ENCODE assay signal across 15 cellular contexts in genomic region chr2:164719996-164720941, GRCh38.
DNase-seq lines count a peak whose midpoint lies in the region; ATAC-seq and TF ChIP-seq lines count a peak whose summit lies in the region.
"Had no signal": no experiment of that assay in that cellular context is flagged by ENCODE, and none has a peak within 500 bp of the region (broad histone marks: within the 10 kb centered on the region; RNA-seq: fewer than 3 reads in every experiment).

No MANE protein-coding gene starts in this region.

- H3K36me3 Mint-ChIP-seq in GM23338 (ENCODE audit: low read depth) (no peaks in the 10 kb centered on the region), Calu3 (ENCODE audit: insufficient read depth, unreplicated experiment) (peaks cover 6% of the 10 kb centered on the region)

- no peak overlapping the region for H3K4ac ChIP-seq in trophoblast cell (ENCODE audit: low read depth, low read length)

- no peak overlapping the region for H2AFZ ChIP-seq in GM23338
- H2AFZ ChIP-seq in trophoblast cell (ENCODE audit: insufficient read depth, low read length, poor library complexity), result no peak overlapping the region

- H3K27me3 Mint-ChIP-seq in GM23338 (ENCODE audit: insufficient read depth, low read depth, poor library complexity) (no peaks in the 10 kb centered on the region), Calu3 (ENCODE audit: unreplicated experiment) (no peaks in the 10 kb centered on the region)
- H3K27me3 Mint-ChIP-seq: activated CD4-positive, alpha-beta T cell treated with anti-CD3 and anti-CD28 coated beads, Interleukin-2, amount 10 ng/mL, durations not matched to agents 7 days and 5 days had no signal

- no peak overlapping the region for H3K18ac ChIP-seq in trophoblast cell (ENCODE audit: low read length)

- no TSS peak for BruUV-seq in Calu3 (replicated peaks; lab: Mats Ljungman, UMichigan)

- ATAC-seq in GM23338 (no peak), HG03460 (IDR thresholded peaks at IDR 0.05; ENCODE audit: unreplicated experiment) (no peak)
- ATAC-seq: GM12878 had no signal

- H3K4me2 ChIP-seq in GM23338 (no peak overlapping the region), trophoblast cell (ENCODE audit: low read length) (no peak overlapping the region)

- H3K9me3 ChIP-seq in trophoblast cell (ENCODE audit: insufficient read depth, low read depth, low read length), result no peaks in the 10 kb centered on the region
- H3K9me3 ChIP-seq: ascending aorta had no signal

- H3K27ac ChIP-seq in GM23338 (ENCODE audit: low read depth) (no peak overlapping the region), trophoblast cell (ENCODE audit: low read depth, low read length) (peak overlapping the region; percentile 90)
- H3K27ac ChIP-seq: ascending aorta had no signal

- H3K14ac ChIP-seq in trophoblast cell (ENCODE audit: low read length), result no peak overlapping the region

- no CpG with 5 or more reads among the region's 3 CpGs for WGBS in trophoblast cell (ENCODE audit: extremely low coverage, insufficient coverage, insufficient read length)

- peaks cover 2% of the 10 kb centered on the region; the same call in 1 of the 3 replicates for H3K4me1 Mint-ChIP-seq in GM23338
- H3K4me1 Mint-ChIP-seq in Calu3 (ENCODE audit: low read depth, unreplicated experiment), result peaks cover 9% of the 10 kb centered on the region
- H3K4me1 Mint-ChIP-seq: activated CD4-positive, alpha-beta T cell treated with anti-CD3 and anti-CD28 coated beads, Interleukin-2, amount 10 ng/mL, durations not matched to agents 7 days and 5 days had no signal

- intact Hi-C loops in Calu3 (cut with micrococcal nuclease; ENCODE audit: unreplicated experiment), result loop anchor here (5.0 kb wide), 1 partner anchor 118 kb away; no protein-coding TSS in a partner anchor

- TF ChIP-seq CTCF in GM23338 (conservative IDR thresholded peaks at IDR 0.05; ENCODE audit: low read depth in 2 of 2) (no peak), astrocyte of the spinal cord (IDR thresholded peaks at IDR 0.05; ENCODE audit: low read depth, low read length) (no peak), Calu3 (IDR thresholded peaks at IDR 0.05; ENCODE audit: unreplicated experiment) (no peak)

- no peaks in the 10 kb centered on the region for H3F3A ChIP-seq in GM23338 (replicated peaks; ENCODE audit: low read depth)

- H2BK5ac ChIP-seq in trophoblast cell (ENCODE audit: low read depth, low read length, poor library complexity), result peak overlapping the region; percentile 86

- H3K36me3 ChIP-seq in GM23338 (ENCODE audit: insufficient read depth), result no peaks in the 10 kb centered on the region
- H3K36me3 ChIP-seq in trophoblast cell (ENCODE audit: control insufficient read depth in 1 of 2, insufficient read depth in 2 of 2, low read length in 2 of 2), result peaks cover 0 to 4% of the 10 kb centered on the region in 2 experiments
- H3K36me3 ChIP-seq: ascending aorta had no signal

- no peaks in the 10 kb centered on the region for H4K20me1 ChIP-seq in GM23338 (replicated peaks; ENCODE audit: insufficient read depth)

- H3K4me3 Mint-ChIP-seq in GM23338 (no peak overlapping the region), Calu3 (ENCODE audit: low read depth, unreplicated experiment) (no peak overlapping the region)
- H3K4me3 Mint-ChIP-seq: activated CD4-positive, alpha-beta T cell treated with anti-CD3 and anti-CD28 coated beads, Interleukin-2, amount 10 ng/mL, durations not matched to agents 7 days and 5 days; activated T-helper 1 cell treated with anti-CD3 and anti-CD28 coated beads, Interleukin-12 subunit alpha, Interleukin-12 subunit beta, Interleukin-2, Interleukin-4 antibody, amounts not matched to agents 30 ng/mL and 10 ng/mL and 1 ng/mL, durations not matched to agents 14 hours and 24 hours and 36 hours had no signal

- H3K4me1 ChIP-seq in GM23338 (ENCODE audit: insufficient read depth) (no peaks in the 10 kb centered on the region), trophoblast cell (ENCODE audit: control insufficient read depth in 1 of 2, insufficient read depth in 2 of 2, low read length in 2 of 2) (peaks cover 2 to 5% of the 10 kb centered on the region in 2 experiments)

- no peaks in the 10 kb centered on the region for H3K27me3 ChIP-seq in GM23338 (ENCODE audit: insufficient read depth)
- H3K27me3 ChIP-seq in trophoblast cell (ENCODE audit: insufficient read depth, low read length), result no peaks in the 10 kb centered on the region
- H3K27me3 ChIP-seq: ascending aorta had no signal

- H4K8ac ChIP-seq in trophoblast cell (ENCODE audit: low read depth, low read length), result no peak overlapping the region

- no peak overlapping the region for H2BK120ac ChIP-seq in trophoblast cell (ENCODE audit: insufficient read depth, low read length, poor library complexity)

- DNase-seq in GM23338 (ENCODE audit: low spot score) (no peak), astrocyte of the spinal cord (ENCODE audit: low read depth, low spot score) (peak; percentile 67), glomerular visceral epithelial cell (ENCODE audit: extremely low spot score) (peak; percentile 84), trophoblast cell (no peak), Calu3 (no peak), putamen (ENCODE audit: low spot score) (no peak)
- no peak for DNase-seq in stimulated activated CD4-positive, alpha-beta T cell treated with anti-CD3 and anti-CD28 coated beads, Interleukin-15, amount 100 ng/mL, for 24 hours
- DNase-seq: activated CD4-positive, alpha-beta T cell treated with anti-CD3 and anti-CD28 coated beads, Interleukin-2, amount 10 ng/mL, durations not matched to agents 7 days and 5 days; NCI-H2029; NCI-H82; stimulated activated CD4-positive, alpha-beta T cell treated with anti-CD3 and anti-CD28 coated beads, Interleukin-2, amount 100 ng/mL, for 48 hours had no signal

- H3K9ac ChIP-seq in trophoblast cell (ENCODE audit: low read length), result no peak overlapping the region

- H4K91ac ChIP-seq in trophoblast cell (ENCODE audit: low read depth, low read length), result no peak overlapping the region

- no peaks in the 10 kb centered on the region for H3K79me2 ChIP-seq in GM23338 (replicated peaks; ENCODE audit: insufficient read depth)
- H3K79me2 ChIP-seq in trophoblast cell (ENCODE audit: control insufficient read depth, insufficient read depth, low read length, poor library complexity), result no peaks in the 10 kb centered on the region

- H2AK5ac ChIP-seq in trophoblast cell (ENCODE audit: low read length), result no peak overlapping the region

- 0 out of 2 replicates have a peak overlapping the region, but pooled peaks have one; percentile 56 for H3K27ac Mint-ChIP-seq in GM23338
- H3K27ac Mint-ChIP-seq in Calu3 (ENCODE audit: unreplicated experiment), result no peak overlapping the region
- H3K27ac Mint-ChIP-seq: activated CD4-positive, alpha-beta T cell treated with anti-CD3 and anti-CD28 coated beads, Interleukin-2, amount 10 ng/mL, durations not matched to agents 7 days and 5 days; activated T-helper 1 cell treated with anti-CD3 and anti-CD28 coated beads, Interleukin-12 subunit alpha, Interleukin-12 subunit beta, Interleukin-2, Interleukin-4 antibody, amounts not matched to agents 30 ng/mL and 10 ng/mL and 1 ng/mL, durations not matched to agents 14 hours and 24 hours and 36 hours had no signal

- H3K4me3 ChIP-seq in GM23338, result no peak overlapping the region
- no peak overlapping the region for H3K4me3 ChIP-seq in astrocyte of the spinal cord (ENCODE audit: low read depth, low read length)
- no peak overlapping the region for H3K4me3 ChIP-seq in trophoblast cell (ENCODE audit: low read depth, low read length)
- H3K4me3 ChIP-seq: ascending aorta, GM12878 had no signal

- no peak overlapping the region for H2BK12ac ChIP-seq in trophoblast cell (ENCODE audit: low read length)

- H3K23ac ChIP-seq in trophoblast cell (ENCODE audit: low read length), result no peak overlapping the region

- in situ Hi-C loops in astrocyte of the spinal cord (cut with HindIII; ENCODE audit: low sequenced_read_pairs), result no loop called here

- no peak overlapping the region for H4K12ac ChIP-seq in trophoblast cell (ENCODE audit: low read depth, low read length)

- no peaks in the 10 kb centered on the region for H3K9me2 ChIP-seq in GM23338 (ENCODE audit: insufficient read depth)

- CTCF ChIA-PET in Calu3 (lab: Charles Lee), result no interaction called here

- H3K9me3 Mint-ChIP-seq in GM23338, result no peaks in the 10 kb centered on the region
- no peaks in the 10 kb centered on the region for H3K9me3 Mint-ChIP-seq in Calu3 (ENCODE audit: low read depth, unreplicated experiment)
- H3K9me3 Mint-ChIP-seq: activated CD4-positive, alpha-beta T cell treated with anti-CD3 and anti-CD28 coated beads, Interleukin-2, amount 10 ng/mL, durations not matched to agents 7 days and 5 days; activated T-helper 1 cell treated with anti-CD3 and anti-CD28 coated beads, Interleukin-12 subunit alpha, Interleukin-12 subunit beta, Interleukin-2, Interleukin-4 antibody, amounts not matched to agents 30 ng/mL and 10 ng/mL and 1 ng/mL, durations not matched to agents 14 hours and 24 hours and 36 hours had no signal

- H3K79me1 ChIP-seq in trophoblast cell (ENCODE audit: low read length), result peaks cover 8% of the 10 kb centered on the region

TF ChIP-seq in GM23338, 12 proteins besides CTCF, POLR2A, EP300 and RAD21 (continues in another document):
- TF ChIP-seq REST (IDR thresholded peaks at IDR 0.05; ENCODE audit: unreplicated experiment), result no peak

Comparison
In these comparisons a context has a peak if more than half of its experiments do, and no peak if none do; other contexts are left out.
1. DNase-seq: peak in astrocyte of the spinal cord (single experiment) and glomerular visceral epithelial cell (single experiment); none in GM23338 (single experiment), trophoblast cell (0 of 2), Calu3 (single experiment), stimulated activated CD4-positive, alpha-beta T cell treated with anti-CD3 and anti-CD28 coated beads, Interleukin-15, amount 100 ng/mL, for 24 hours (single experiment) and putamen (single experiment).